Comparison of ENCODE assay signal across 13 cellular contexts in the genomic region with DNA sequence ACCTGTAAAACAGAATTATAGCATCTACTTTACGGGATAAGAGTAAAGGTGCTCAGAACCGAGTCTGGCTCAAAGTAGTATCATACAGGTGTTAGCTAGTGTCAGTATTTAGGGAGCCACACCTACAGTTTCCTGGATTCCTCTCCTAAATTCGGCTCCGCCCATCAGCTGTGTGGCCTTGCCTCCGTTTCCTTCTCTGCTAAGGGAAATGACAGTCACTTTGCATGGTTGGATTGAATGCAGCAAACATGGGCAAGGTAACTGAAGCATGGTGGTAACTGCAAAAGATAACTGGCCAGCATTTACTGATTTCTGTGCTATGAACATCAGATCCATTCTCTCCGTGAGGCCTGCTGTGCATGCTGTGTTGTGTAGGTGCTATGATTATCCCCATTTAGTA. TPM values are rescaled to one million over a fixed set of nuclear protein-coding genes. Genes with fewer than 3 reads are reported as not detected.
A peak's percentile ranks its signal among the peaks of the same experiment; 100 is the strongest.
DNase-seq lines count a peak whose midpoint lies in the region; ATAC-seq and TF ChIP-seq lines count a peak whose summit lies in the region.
"Had no signal": no experiment of that assay in that cellular context is flagged by ENCODE, and none has a peak within 500 bp of the region (broad histone marks: within the 10 kb centered on the region; RNA-seq: fewer than 3 reads in every experiment).

No MANE protein-coding gene starts in this region.

- H3K4me3 ChIP-seq in left ventricle myocardium inferior = peak overlapping the region; percentile 82
- H3K4me3 ChIP-seq in hepatocyte = no peak overlapping the region
- H3K4me3 ChIP-seq in right atrium auricular region = no peak overlapping the region
- H3K4me3 ChIP-seq: MG63 had no signal

- POLR2A ChIA-PET in activated CD8-positive, alpha-beta T cell treated with anti-CD3 and anti-CD28 coated beads for 36 hours (lab: Charles Lee) = interaction anchor here (0.8 to 2.2 kb wide), 3 partner anchors 9 to 14 kb away, joined by 3 to 11 read pairs (median 6); a partner anchor contains a TSS

- H3K9me2 ChIP-seq in hepatocyte (replicated peaks; ENCODE audit: insufficient read depth) = no peaks in the 10 kb centered on the region

- H2AFZ ChIP-seq in hepatocyte = no peak overlapping the region

- WGBS in hepatocyte (ENCODE audit: low lambda C conversion rate, missing lambda C conversion rate) = 73% methylated on average over 6 of the region's 6 CpGs

- no peak for DNase-seq in left ventricle myocardium inferior
- DNase-seq in left ventricle myocardium superior = no peak
- peak; percentile 32 for DNase-seq in activated CD8-positive, alpha-beta T cell treated with anti-CD3 and anti-CD28 coated beads for 36 hours
- no peak for DNase-seq in hepatocyte (ENCODE audit: low spot score)
- DNase-seq in stimulated activated naive CD8-positive, alpha-beta T cell treated with anti-CD3 and anti-CD28 coated beads, Interleukin-15, amount 100 ng/mL, for 72 hours = no peak
- DNase-seq in right atrium auricular region (ENCODE audit: low spot score) = no peak
- DNase-seq: activated B cell treated with CpG ODN at 0.5 μM for 24 hours, foreskin keratinocyte, H7, MG63 had no signal

- no peaks in the 10 kb centered on the region for H3K27me3 ChIP-seq in left ventricle myocardium inferior (ENCODE audit: low read depth)
- H3K27me3 ChIP-seq in hepatocyte = no peaks in the 10 kb centered on the region
- no peaks in the 10 kb centered on the region for H3K27me3 ChIP-seq in right atrium auricular region
- H3K27me3 ChIP-seq: foreskin keratinocyte, MG63 had no signal

- peak overlapping the region; percentile 74 for H3K4me3 Mint-ChIP-seq in activated CD8-positive, alpha-beta T cell treated with anti-CD3 and anti-CD28 coated beads for 36 hours
- H3K4me3 Mint-ChIP-seq in stimulated activated naive CD8-positive, alpha-beta T cell treated with anti-CD3 and anti-CD28 coated beads, Interleukin-15, amount 100 ng/mL, for 72 hours = peak overlapping the region; percentile 74 to 83

- peaks cover 42% of the 10 kb centered on the region for H3K4me1 ChIP-seq in left ventricle myocardium inferior
- peaks cover 6% of the 10 kb centered on the region for H3K4me1 ChIP-seq in hepatocyte (ENCODE audit: insufficient read depth)
- peaks cover 0 to 30% of the 10 kb centered on the region in 2 donors for H3K4me1 ChIP-seq in right atrium auricular region
- H3K4me1 ChIP-seq: foreskin keratinocyte had no signal

- intact Hi-C loops in left ventricle myocardium inferior (cut with micrococcal nuclease) (no loop called here), left ventricle myocardium superior (cut with micrococcal nuclease) (no loop called here)
- intact Hi-C loops in activated CD8-positive, alpha-beta T cell treated with anti-CD3 and anti-CD28 coated beads for 36 hours (cut with micrococcal nuclease) = loop anchor here (5.0 kb wide), 1 partner anchor 80 kb away; no protein-coding TSS in a partner anchor

- no peaks in the 10 kb centered on the region for H4K20me1 ChIP-seq in hepatocyte (ENCODE audit: insufficient read depth, poor library complexity, severe bottlenecking)

- H3K36me3 ChIP-seq in left ventricle myocardium inferior (no peaks in the 10 kb centered on the region), hepatocyte (replicated peaks; ENCODE audit: insufficient read depth, low read depth) (no peaks in the 10 kb centered on the region), right atrium auricular region (no peaks in the 10 kb centered on the region)

- peaks cover 71% of the 10 kb centered on the region for H3K4me1 Mint-ChIP-seq in activated CD8-positive, alpha-beta T cell treated with anti-CD3 and anti-CD28 coated beads for 36 hours (ENCODE audit: low read depth)
- peaks cover 76% of the 10 kb centered on the region for H3K4me1 Mint-ChIP-seq in stimulated activated naive CD8-positive, alpha-beta T cell treated with anti-CD3 and anti-CD28 coated beads, Interleukin-15, amount 100 ng/mL, for 72 hours

- TF ChIP-seq CTCF in left ventricle myocardium inferior (IDR thresholded peaks at IDR 0.05; ENCODE audit: borderline replicate concordance) (no peak), hepatocyte (IDR thresholded peaks at IDR 0.05; ENCODE audit: poor library complexity) (no peak), right atrium auricular region (IDR thresholded peaks at IDR 0.05) (no peak)
- TF ChIP-seq CTCF in activated CD8-positive, alpha-beta T cell treated with anti-CD3 and anti-CD28 coated beads for 36 hours (IDR thresholded peaks at IDR 0.05) = no peak

- no peaks in the 10 kb centered on the region for H3K27me3 Mint-ChIP-seq in activated CD8-positive, alpha-beta T cell treated with anti-CD3 and anti-CD28 coated beads for 36 hours
- H3K27me3 Mint-ChIP-seq in stimulated activated naive CD8-positive, alpha-beta T cell treated with anti-CD3 and anti-CD28 coated beads, Interleukin-15, amount 100 ng/mL, for 72 hours = no peaks in the 10 kb centered on the region
- H3K27me3 Mint-ChIP-seq: activated B cell treated with CpG ODN at 0.5 μM for 24 hours had no signal

- H3K27ac Mint-ChIP-seq in activated CD8-positive, alpha-beta T cell treated with anti-CD3 and anti-CD28 coated beads for 36 hours = peak overlapping the region; percentile 99
- H3K27ac Mint-ChIP-seq in stimulated activated naive CD8-positive, alpha-beta T cell treated with anti-CD3 and anti-CD28 coated beads, Interleukin-15, amount 100 ng/mL, for 72 hours = peak overlapping the region; percentile 45 to 61
- H3K27ac Mint-ChIP-seq: activated B cell treated with CpG ODN at 0.5 μM for 24 hours had no signal

- no peaks in the 10 kb centered on the region for H3K9me3 Mint-ChIP-seq in activated CD8-positive, alpha-beta T cell treated with anti-CD3 and anti-CD28 coated beads for 36 hours
- no peaks in the 10 kb centered on the region for H3K9me3 Mint-ChIP-seq in stimulated activated naive CD8-positive, alpha-beta T cell treated with anti-CD3 and anti-CD28 coated beads, Interleukin-15, amount 100 ng/mL, for 72 hours
- H3K9me3 Mint-ChIP-seq: activated B cell treated with CpG ODN at 0.5 μM for 24 hours had no signal

- no peak for ATAC-seq in left ventricle myocardium superior
- ATAC-seq in activated CD8-positive, alpha-beta T cell treated with anti-CD3 and anti-CD28 coated beads for 36 hours = no peak
- ATAC-seq in stimulated activated naive CD8-positive, alpha-beta T cell treated with anti-CD3 and anti-CD28 coated beads, Interleukin-15, amount 100 ng/mL, for 72 hours = no peak
- ATAC-seq in HG03108 (IDR thresholded peaks at IDR 0.05; ENCODE audit: unreplicated experiment) = no peak
- no peak for ATAC-seq in HG02973 (IDR thresholded peaks at IDR 0.05; ENCODE audit: unreplicated experiment)
- ATAC-seq: foreskin keratinocyte had no signal

- peak overlapping the region; percentile 88 for H3K4me2 ChIP-seq in hepatocyte

- CTCF ChIA-PET in activated CD8-positive, alpha-beta T cell treated with anti-CD3 and anti-CD28 coated beads for 36 hours (lab: Charles Lee) = interaction anchor here (0.9 to 1.5 kb wide), 2 partner anchors 9 to 19 kb away, joined by 4 read pairs; a partner anchor contains a TSS

- no peaks in the 10 kb centered on the region for H3K9me3 ChIP-seq in left ventricle myocardium inferior (replicated peaks)
- H3K9me3 ChIP-seq in hepatocyte (ENCODE audit: low read depth) = no peaks in the 10 kb centered on the region
- H3K9me3 ChIP-seq in right atrium auricular region = no peaks in the 10 kb centered on the region
- H3K9me3 ChIP-seq: MG63 had no signal

- no peak overlapping the region for H3K27ac ChIP-seq in left ventricle myocardium inferior (replicated peaks)
- H3K27ac ChIP-seq in hepatocyte = no peak overlapping the region
- no peak overlapping the region for H3K27ac ChIP-seq in right atrium auricular region
- H3K27ac ChIP-seq: foreskin keratinocyte had no signal

- H3K36me3 Mint-ChIP-seq in activated CD8-positive, alpha-beta T cell treated with anti-CD3 and anti-CD28 coated beads for 36 hours (ENCODE audit: low read depth) = peaks cover 23% of the 10 kb centered on the region

- peaks cover 33% of the 10 kb centered on the region for H3K79me2 ChIP-seq in hepatocyte

RNA-seq across cellular contexts. Expression of a gene that starts 2.8 kb away (rescaled TPM):
- total RNA-seq in left ventricle myocardium inferior = 25.3 TPM
- total RNA-seq in left ventricle myocardium superior = 22.1 TPM
- 1 to 10 TPM; 4.8 to 5.4 TPM for total RNA-seq in activated CD8-positive, alpha-beta T cell treated with anti-CD3 and anti-CD28 coated beads for 36 hours
- 6.4 and 6.8 TPM in 2 replicates for total RNA-seq in hepatocyte
- polyA plus RNA-seq in hepatocyte = 7.3 and 10.2 TPM in 2 replicates
- 10 to 100 TPM; 24.2 to 29.6 TPM for total RNA-seq in right atrium auricular region

RNA-seq across cellular contexts. Expression of a gene that starts 7.9 kb away (rescaled TPM):
- total RNA-seq in left ventricle myocardium inferior (not detected), left ventricle myocardium superior (not detected), hepatocyte (0.03 TPM in 1 of 2 replicates, not detected in the other), right atrium auricular region (not detected)
- total RNA-seq in activated CD8-positive, alpha-beta T cell treated with anti-CD3 and anti-CD28 coated beads for 36 hours = 10 to 100 TPM; 22.3 to 23.5 TPM
- not detected in 2 replicates for polyA plus RNA-seq in hepatocyte

RNA-seq across cellular contexts. Expression of a gene that starts 31.0 kb away (rescaled TPM):
- total RNA-seq in left ventricle myocardium inferior (not detected), left ventricle myocardium superior (not detected), hepatocyte (not detected in 2 replicates), right atrium auricular region (not detected)
- not detected for total RNA-seq in activated CD8-positive, alpha-beta T cell treated with anti-CD3 and anti-CD28 coated beads for 36 hours
- not detected in 2 replicates for polyA plus RNA-seq in hepatocyte
- total RNA-seq: activated B cell treated with CpG ODN at 0.5 μM for 24 hours, foreskin keratinocyte, H7 had no signal
- polyA plus RNA-seq: BJ, foreskin keratinocyte had no signal

RNA-seq across cellular contexts. Expression of a gene that starts 37.2 kb away (rescaled TPM):
- total RNA-seq in left ventricle myocardium inferior (10.6 TPM), left ventricle myocardium superior (12.3 TPM), hepatocyte (12.7 and 21.5 TPM in 2 replicates), right atrium auricular region (10 to 100 TPM in 1 of 2 donors, 1 to 10 TPM in 1; 9.5 to 14.4 TPM)
- 10 to 100 TPM; 27.4 to 29.9 TPM for total RNA-seq in activated CD8-positive, alpha-beta T cell treated with anti-CD3 and anti-CD28 coated beads for 36 hours
- polyA plus RNA-seq in hepatocyte = 12.3 and 14.8 TPM in 2 replicates

RNA-seq across cellular contexts. Expression of a gene that starts 39.3 kb away (rescaled TPM):
- total RNA-seq in left ventricle myocardium inferior (0.08 TPM), left ventricle myocardium superior (0.47 TPM), hepatocyte (0.04 and 1.6 TPM in 2 replicates), right atrium auricular region (under 1 TPM; 0.08 to 0.11 TPM)
- total RNA-seq in activated CD8-positive, alpha-beta T cell treated with anti-CD3 and anti-CD28 coated beads for 36 hours = 1 to 10 TPM in 1 of 2 experiments, under 1 TPM in 1; 0.90 to 1.1 TPM
- 0.27 and 0.44 TPM in 2 replicates for polyA plus RNA-seq in hepatocyte
- total RNA-seq: foreskin keratinocyte had no signal

Comparison
In these comparisons a context has a peak if more than half of its experiments do, and no peak if none do; other contexts are left out.
1. RNA of a gene that starts 7.9 kb away (total RNA-seq): 22.3 to 23.5 TPM in activated CD8-positive, alpha-beta T cell treated with anti-CD3 and anti-CD28 coated beads for 36 hours; not detected in left ventricle myocardium superior (single experiment), 0.03 TPM in hepatocyte, not detected in left ventricle myocardium inferior (single experiment) and not detected in right atrium auricular region; every median in the first group is over 10 times any median in the second.